ENCODE assay signal across 29 cellular contexts in genomic region chr18:57835904-57836303, GRCh38. TPM values are rescaled to one million over a fixed set of nuclear protein-coding genes. Genes with fewer than 3 reads are reported as not detected.
"Had no signal": no experiment of that assay in that cellular context is flagged by ENCODE, and none has a peak within 500 bp of the region (broad histone marks: within the 10 kb centered on the region; RNA-seq: fewer than 3 reads in every experiment).

No MANE protein-coding gene starts in this region.

- H3K9me3 ChIP-seq: ascending aorta, Peyer's patch, SJSA1, SK-N-SH had no signal

- H3K4me1 ChIP-seq: Peyer's patch had no signal

- ATAC-seq: activated CD8-positive, alpha-beta T cell treated with anti-CD3 and anti-CD28 coated beads for 36 hours; PC-3; WTC11 had no signal

- H3K27ac Mint-ChIP-seq: activated CD8-positive, alpha-beta T cell treated with anti-CD3 and anti-CD28 coated beads for 36 hours; activated naive CD4-positive, alpha-beta T cell treated with anti-CD3 and anti-CD28 coated beads, Interleukin-2, amount 50 U/mL, for 24 hours; activated T-cell treated with anti-CD3 and anti-CD28 coated beads, Interleukin-2, amount 50 U/mL, for 24 hours; activated T-helper 2 cell treated with anti-CD3 and anti-CD28 coated beads, Interferon-gamma antibody, Interleukin-2, Interleukin-4, amounts not matched to agents 10 μg/mL and 5 μg/mL and 100 μg/mL, durations not matched to agents 14 hours and 24 hours and 36 hours; T-helper 1 cell treated with Interleukin-12 subunit alpha and Interleukin-12 subunit beta and Interleukin-4 antibody, amounts not matched to agents 30 μg/mL and 1 μg/mL, for 36 hours; T-helper 2 cell treated with Interferon-gamma antibody and Interleukin-4, amounts not matched to agents 5 μg/mL and 100 μg/mL, for 36 hours; WTC11 had no signal

- DNase-seq: activated CD4-positive, alpha-beta T cell treated with anti-CD3 and anti-CD28 coated beads for 4 hours; activated CD4-positive, alpha-beta T cell treated with anti-CD3 and anti-CD28 coated beads, Interleukin-2, amount 50 U/mL, for 4 hours; activated CD4-positive, CD25-positive, alpha-beta regulatory T cell treated with anti-CD3 and anti-CD28 coated beads, Interleukin-2, amount 50 U/mL, for 72 hours; activated CD8-positive, alpha-beta T cell treated with anti-CD3 and anti-CD28 coated beads for 36 hours; activated gamma-delta T cell; activated naive CD4-positive, alpha-beta T cell treated with Interleukin-2 at 50 U/mL for 16 hours; activated naive CD8-positive, alpha-beta T cell treated with anti-CD3 and anti-CD28 coated beads, Interleukin-2, amount 10 ng/mL, durations not matched to agents 7 days and 5 days; activated T-cell treated with anti-CD3 and anti-CD28 coated beads, Interleukin-2, amount 50 U/mL, for 24 hours; central memory CD4-positive, alpha-beta T cell; NCI-H1092 treated with DMSO at 0.1 percent for 48 hours; NCI-H1417; NCI-H146; NCI-H187 treated with DMSO at 0.1 percent for 48 hours; NCI-H2081; NCI-H345; PC-3; Peyer's patch; RPMI8226; SHP77 treated with DMSO at 0.1 percent for 48 hours; SK-N-SH had no signal

- H3K36me3 ChIP-seq: ascending aorta, Peyer's patch, SJSA1 had no signal

- H3K27ac ChIP-seq: ascending aorta, Peyer's patch, SJSA1 had no signal

- H3K4me1 Mint-ChIP-seq: WTC11 had no signal

- H3K4me3 Mint-ChIP-seq: activated CD8-positive, alpha-beta T cell treated with anti-CD3 and anti-CD28 coated beads for 36 hours; activated naive CD4-positive, alpha-beta T cell treated with anti-CD3 and anti-CD28 coated beads, Interleukin-2, amount 50 U/mL, for 24 hours; activated naive CD8-positive, alpha-beta T cell treated with anti-CD3 and anti-CD28 coated beads, Interleukin-2, amount 10 ng/mL, durations not matched to agents 7 days and 5 days; activated T-cell treated with anti-CD3 and anti-CD28 coated beads, Interleukin-2, amount 50 U/mL, for 24 hours; T-helper 1 cell treated with Interleukin-12 subunit alpha and Interleukin-12 subunit beta and Interleukin-4 antibody, amounts not matched to agents 30 μg/mL and 1 μg/mL, for 36 hours; T-helper 2 cell treated with Interferon-gamma antibody and Interleukin-4, amounts not matched to agents 5 μg/mL and 100 μg/mL, for 36 hours; WTC11 had no signal

- H3K36me3 Mint-ChIP-seq: WTC11 had no signal

- FAIRE-seq: colon, TTC549 had no signal

- H3K4me3 ChIP-seq: ascending aorta, Peyer's patch, SJSA1 had no signal

- H3K9ac ChIP-seq: SK-N-SH had no signal

- H3K4me2 ChIP-seq: SK-N-SH had no signal

- H3K27me3 Mint-ChIP-seq: activated naive CD8-positive, alpha-beta T cell treated with anti-CD3 and anti-CD28 coated beads, Interleukin-2, amount 10 ng/mL, durations not matched to agents 7 days and 5 days had no signal

- H3K27me3 ChIP-seq: ascending aorta, Peyer's patch, SJSA1 had no signal

RNA-seq across cellular contexts. Expression of gene ATP8B1, which starts 32.8 kb away (rescaled TPM):
- total RNA-seq: activated T-helper 2 cell treated with anti-CD3 and anti-CD28 coated beads, Interferon-gamma antibody, Interleukin-2, Interleukin-4, amounts not matched to agents 10 μg/mL and 5 μg/mL and 100 μg/mL, durations not matched to agents 14 hours and 24 hours and 36 hours had no signal
